ENCODE assay signal across 15 cellular contexts in the genomic region with DNA sequence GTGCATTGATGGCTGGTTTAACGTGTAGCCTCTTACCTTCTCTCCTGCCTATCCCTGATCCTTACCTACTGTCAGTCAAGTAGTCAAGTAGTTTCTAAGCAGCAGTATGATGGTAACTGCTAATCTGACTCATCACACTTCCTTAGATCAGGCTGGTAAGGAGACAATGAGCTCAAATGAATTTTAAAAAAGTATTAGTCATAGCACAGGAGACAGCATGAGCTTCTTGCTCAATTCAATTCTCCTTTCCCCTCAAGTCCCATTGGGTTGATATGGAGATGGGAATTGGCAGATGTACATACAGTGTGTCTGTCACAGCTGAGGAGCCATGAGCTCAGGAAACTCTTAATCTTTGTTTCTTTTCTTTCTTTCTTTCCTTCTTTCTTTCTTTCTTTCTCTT.
DNase-seq lines count a peak whose midpoint lies in the region; ATAC-seq and TF ChIP-seq lines count a peak whose summit lies in the region.
"Had no signal": no experiment of that assay in that cellular context is flagged by ENCODE, and none has a peak within 500 bp of the region (broad histone marks: within the 10 kb centered on the region; RNA-seq: fewer than 3 reads in every experiment).

No MANE protein-coding gene starts in this region.

- H3K4me3 ChIP-seq in SK-N-MC (no peak overlapping the region), fibroblast of the aortic adventitia (ENCODE audit: low read depth, low read length) (no peak overlapping the region), BE2C (ENCODE audit: low read depth, low read length) (no peak overlapping the region)
- H3K4me3 ChIP-seq: suprapubic skin had no signal

- ATAC-seq in GM21737 (IDR thresholded peaks at IDR 0.05; ENCODE audit: unreplicated experiment) = no peak
- ATAC-seq: effector memory CD8-positive, alpha-beta T cell had no signal

- H3K36me3 Mint-ChIP-seq in progenitor cell of endocrine pancreas (ENCODE audit: insufficient read depth) = no peaks in the 10 kb centered on the region

- no peak overlapping the region for H3K9ac ChIP-seq in SK-N-MC (ENCODE audit: insufficient read length)

- no peaks in the 10 kb centered on the region for H3K27me3 ChIP-seq in BE2C
- H3K27me3 ChIP-seq: suprapubic skin had no signal

- no peak overlapping the region for H3K27ac Mint-ChIP-seq in progenitor cell of endocrine pancreas
- H3K27ac Mint-ChIP-seq: effector memory CD8-positive, alpha-beta T cell had no signal

- H3K36me3 ChIP-seq in SK-N-MC (ENCODE audit: insufficient read depth, low read length) (no peaks in the 10 kb centered on the region), BE2C (no peaks in the 10 kb centered on the region)
- H3K36me3 ChIP-seq: suprapubic skin had no signal

- H3K27me3 Mint-ChIP-seq in progenitor cell of endocrine pancreas = no peaks in the 10 kb centered on the region
- H3K27me3 Mint-ChIP-seq: effector memory CD8-positive, alpha-beta T cell had no signal

- H3K27ac ChIP-seq in SK-N-MC = peak overlapping the region; percentile 12; the same call in 1 of the 2 replicates
- H3K27ac ChIP-seq: suprapubic skin had no signal

- no peaks in the 10 kb centered on the region for H3K4me1 ChIP-seq in BE2C
- H3K4me1 ChIP-seq: suprapubic skin had no signal

- DNase-seq in NOMO-1 treated with DMSO at 0.1 percent for 48 hours (lab: John Stamatoyannopoulos, UW; ENCODE audit: unreplicated experiment) (peak; percentile 3), NOMO-1 treated with dmso at 0.1 percent for 144 hours (lab: John Stamatoyannopoulos, UW; ENCODE audit: unreplicated experiment) (no peak), SK-N-MC (ENCODE audit: low read depth, low spot score) (no peak), fibroblast of the aortic adventitia (ENCODE audit: low read depth) (peak; percentile 35), stromal cell of bone marrow (ENCODE audit: low read depth) (peak; percentile 63), progenitor cell of endocrine pancreas (ENCODE audit: low spot score, unreplicated experiment) (no peak), BE2C (no peak)
- DNase-seq: activated CD4-positive, alpha-beta T cell treated with anti-CD3 and anti-CD28 coated beads for 1 hour; activated naive CD4-positive, alpha-beta T cell treated with Interleukin-2 at 50 U/mL for 16 hours; effector memory CD8-positive, alpha-beta T cell; islet precursor cell; NCI-H2029 treated with DMSO at 0.1 percent for 48 hours; SHP77 had no signal

- H3K9me3 ChIP-seq in SK-N-MC (ENCODE audit: low read depth, low read length) (no peaks in the 10 kb centered on the region), BE2C (no peaks in the 10 kb centered on the region)
- H3K9me3 ChIP-seq: suprapubic skin had no signal

- H3K9me3 Mint-ChIP-seq in progenitor cell of endocrine pancreas (ENCODE audit: low read depth) = no peaks in the 10 kb centered on the region

- TF ChIP-seq CTCF in fibroblast of the aortic adventitia (IDR thresholded peaks at IDR 0.05; ENCODE audit: insufficient read depth, low read length) (no peak), progenitor cell of endocrine pancreas (IDR thresholded peaks at IDR 0.05; ENCODE audit: unreplicated experiment) (no peak), BE2C (IDR thresholded peaks at IDR 0.05; ENCODE audit: low read depth, low read length) (no peak)

- H3K4me1 Mint-ChIP-seq in progenitor cell of endocrine pancreas (ENCODE audit: low read depth) = no peaks in the 10 kb centered on the region

- no peak overlapping the region for H3K4me3 Mint-ChIP-seq in progenitor cell of endocrine pancreas (ENCODE audit: low read depth)
- H3K4me3 Mint-ChIP-seq: effector memory CD8-positive, alpha-beta T cell had no signal

Comparison
In these comparisons a context has a peak if more than half of its experiments do, and no peak if none do; other contexts are left out.
1. DNase-seq: peak in NOMO-1 treated with DMSO at 0.1 percent for 48 hours (single experiment), fibroblast of the aortic adventitia (single experiment) and stromal cell of bone marrow (single experiment); none in NOMO-1 treated with dmso at 0.1 percent for 144 hours (single experiment), SK-N-MC (single experiment), progenitor cell of endocrine pancreas (single experiment) and BE2C (single experiment).